Comparison of ENCODE assay signal across 9 cellular contexts in genomic region chr12:132356686-132357622, GRCh38. TPM values are rescaled to one million over a fixed set of nuclear protein-coding genes. Genes with fewer than 3 reads are reported as not detected.
DNase-seq lines count a peak whose midpoint lies in the region; ATAC-seq, FAIRE-seq and TF ChIP-seq lines count a peak whose summit lies in the region.
"Had no signal": no experiment of that assay in that cellular context is flagged by ENCODE, and none has a peak within 500 bp of the region (broad histone marks: within the 10 kb centered on the region; RNA-seq: fewer than 3 reads in every experiment).

No MANE protein-coding gene starts in this region.

- H3K4me3 Mint-ChIP-seq in GM23338 = no peak overlapping the region
- no peak overlapping the region for H3K4me3 Mint-ChIP-seq in activated T-helper 2 cell treated with anti-CD3 and anti-CD28 coated beads, Interferon-gamma antibody, Interleukin-2, Interleukin-4, amounts not matched to agents 10 μg/mL and 5 μg/mL and 100 μg/mL, durations not matched to agents 14 hours and 24 hours and 36 hours (ENCODE audit: low read depth)

- H3K27ac Mint-ChIP-seq in GM23338 = no peak overlapping the region
- H3K27ac Mint-ChIP-seq in activated T-helper 2 cell treated with anti-CD3 and anti-CD28 coated beads, Interferon-gamma antibody, Interleukin-2, Interleukin-4, amounts not matched to agents 10 μg/mL and 5 μg/mL and 100 μg/mL, durations not matched to agents 14 hours and 24 hours and 36 hours = no peak overlapping the region

- TF ChIP-seq POLR2A in GM12892 (IDR thresholded peaks at IDR 0.05; ENCODE audit: low read depth, low read length) = no peak

- H3K4me1 Mint-ChIP-seq in GM23338 = peaks cover 12% of the 10 kb centered on the region; the same call in 2 of the 3 replicates
- no peaks in the 10 kb centered on the region for H3K4me1 Mint-ChIP-seq in activated T-helper 2 cell treated with anti-CD3 and anti-CD28 coated beads, Interferon-gamma antibody, Interleukin-2, Interleukin-4, amounts not matched to agents 10 μg/mL and 5 μg/mL and 100 μg/mL, durations not matched to agents 14 hours and 24 hours and 36 hours (ENCODE audit: low read depth)

- no peaks in the 10 kb centered on the region for H3F3A ChIP-seq in GM23338 (replicated peaks; ENCODE audit: low read depth)

- no peak overlapping the region for H3K4me3 ChIP-seq in GM23338
- H3K4me3 ChIP-seq in epithelial cell of esophagus (ENCODE audit: low read length) = no peak overlapping the region
- H3K4me3 ChIP-seq: thoracic aorta had no signal

- no peak overlapping the region for H3K4me2 ChIP-seq in GM23338

- FAIRE-seq in GM12892 (lab: Jason Lieb, UNC) = no peak

- no peak overlapping the region for H2AFZ ChIP-seq in GM23338

- no peaks in the 10 kb centered on the region for H3K9me2 ChIP-seq in GM23338 (ENCODE audit: insufficient read depth)

- H3K27me3 ChIP-seq in GM23338 (ENCODE audit: insufficient read depth) = no peaks in the 10 kb centered on the region

- peak; percentile 68 for ATAC-seq in GM23338

- intact Hi-C loops in posterior cingulate gyrus (cut with DNase I) = loop anchor here (2.0 kb wide), 1 partner anchor 46 kb away; no protein-coding TSS in a partner anchor
- intact Hi-C loops in activated T-helper 2 cell treated with anti-CD3 and anti-CD28 coated beads, Interferon-gamma antibody, Interleukin-2, Interleukin-4, amounts not matched to agents 10 μg/mL and 5 μg/mL and 100 μg/mL, durations not matched to agents 14 hours and 24 hours and 36 hours (cut with micrococcal nuclease) = no loop called here

- TF ChIP-seq CTCF in GM23338 (conservative IDR thresholded peaks at IDR 0.05; ENCODE audit: low read depth in 2 of 2) (no peak), epithelial cell of esophagus (IDR thresholded peaks at IDR 0.05; ENCODE audit: insufficient read depth, low read depth, low read length, missing control alignments) (no peak)

- H3K9me3 Mint-ChIP-seq in GM23338 = peaks cover 16% of the 10 kb centered on the region
- H3K9me3 Mint-ChIP-seq in activated T-helper 2 cell treated with anti-CD3 and anti-CD28 coated beads, Interferon-gamma antibody, Interleukin-2, Interleukin-4, amounts not matched to agents 10 μg/mL and 5 μg/mL and 100 μg/mL, durations not matched to agents 14 hours and 24 hours and 36 hours = peaks cover 5% of the 10 kb centered on the region

- H3K27me3 Mint-ChIP-seq in GM23338 (ENCODE audit: insufficient read depth, low read depth, poor library complexity) = peaks cover 27% of the 10 kb centered on the region
- H3K27me3 Mint-ChIP-seq in activated T-helper 2 cell treated with anti-CD3 and anti-CD28 coated beads, Interferon-gamma antibody, Interleukin-2, Interleukin-4, amounts not matched to agents 10 μg/mL and 5 μg/mL and 100 μg/mL, durations not matched to agents 14 hours and 24 hours and 36 hours (ENCODE audit: low read depth) = no peaks in the 10 kb centered on the region

- peaks cover 6% of the 10 kb centered on the region; the same call in 2 of the 3 replicates for H3K36me3 Mint-ChIP-seq in GM23338 (ENCODE audit: low read depth)
- peaks cover 3% of the 10 kb centered on the region for H3K36me3 Mint-ChIP-seq in activated T-helper 2 cell treated with anti-CD3 and anti-CD28 coated beads, Interferon-gamma antibody, Interleukin-2, Interleukin-4, amounts not matched to agents 10 μg/mL and 5 μg/mL and 100 μg/mL, durations not matched to agents 14 hours and 24 hours and 36 hours (ENCODE audit: low read depth)

- no peaks in the 10 kb centered on the region for H3K79me2 ChIP-seq in GM23338 (replicated peaks; ENCODE audit: insufficient read depth)

- DNase-seq in GM23338 (ENCODE audit: low spot score) (no peak), NCI-H82 treated with DMSO at 0.1 percent for 48 hours (lab: John Stamatoyannopoulos, UW; ENCODE audit: unreplicated experiment) (peak; percentile 55), epithelial cell of esophagus (ENCODE audit: low read depth) (peak; percentile 4), posterior cingulate gyrus (peak in 9 of 10 donors; percentile 28 to 96 (median 84)), NCI-H774 (lab: John Stamatoyannopoulos, UW) (no peak), GM12892 (ENCODE audit: insufficient read length) (no peak)
- DNase-seq in activated T-helper 2 cell treated with anti-CD3 and anti-CD28 coated beads, Interferon-gamma antibody, Interleukin-2, Interleukin-4, amounts not matched to agents 10 μg/mL and 5 μg/mL and 100 μg/mL, durations not matched to agents 14 hours and 24 hours and 36 hours (ENCODE audit: low spot score) = no peak
- no peak for DNase-seq in stimulated activated CD8-positive, alpha-beta memory T cell treated with anti-CD3 and anti-CD28 coated beads, Interleukin-4, amount 100 ng/mL, for 48 hours

- no peak overlapping the region for H3K27ac ChIP-seq in GM23338 (ENCODE audit: low read depth)
- H3K27ac ChIP-seq: thoracic aorta had no signal

- H4K20me1 ChIP-seq in GM23338 (replicated peaks; ENCODE audit: insufficient read depth) = no peaks in the 10 kb centered on the region; the same call in 1 of the 2 replicates

- no peaks in the 10 kb centered on the region for H3K4me1 ChIP-seq in GM23338 (ENCODE audit: insufficient read depth)

- H3K36me3 ChIP-seq in GM23338 (ENCODE audit: insufficient read depth) = no peaks in the 10 kb centered on the region
- H3K36me3 ChIP-seq: thoracic aorta had no signal

TF ChIP-seq in GM23338, 12 proteins besides CTCF, POLR2A, EP300 and RAD21:
- TF ChIP-seq, protein P1, sequence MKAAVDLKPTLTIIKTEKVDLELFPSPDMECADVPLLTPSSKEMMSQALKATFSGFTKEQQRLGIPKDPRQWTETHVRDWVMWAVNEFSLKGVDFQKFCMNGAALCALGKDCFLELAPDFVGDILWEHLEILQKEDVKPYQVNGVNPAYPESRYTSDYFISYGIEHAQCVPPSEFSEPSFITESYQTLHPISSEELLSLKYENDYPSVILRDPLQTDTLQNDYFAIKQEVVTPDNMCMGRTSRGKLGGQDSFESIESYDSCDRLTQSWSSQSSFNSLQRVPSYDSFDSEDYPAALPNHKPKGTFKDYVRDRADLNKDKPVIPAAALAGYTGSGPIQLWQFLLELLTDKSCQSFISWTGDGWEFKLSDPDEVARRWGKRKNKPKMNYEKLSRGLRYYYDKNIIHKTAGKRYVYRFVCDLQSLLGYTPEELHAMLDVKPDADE (IDR thresholded peaks at IDR 0.05) = no peak
- TF ChIP-seq CREB1 (CRISPR knock-in tag; IDR thresholded peaks at IDR 0.05; ENCODE audit: low read depth) (no peak), REST (IDR thresholded peaks at IDR 0.05; ENCODE audit: unreplicated experiment) (no peak), POLR2AphosphoS5 (IDR thresholded peaks at IDR 0.05; ENCODE audit: low read depth) (no peak), STAT1 (IDR thresholded peaks at IDR 0.05; ENCODE audit: unreplicated experiment) (no peak)
TF ChIP-seq in GM23338: peak in this region for 0.

RNA-seq across cellular contexts. Expression of gene GALNT9, which starts 27.6 kb away (rescaled TPM):
- total RNA-seq in GM23338 (2014; rRNA removed; shearing (Covaris generic)) = 2.5 TPM in 2 replicates
- 0.81 and 0.90 TPM in 2 replicates for polyA plus RNA-seq in GM23338 (2016; fragmentation: Nextera tagmentation; extraction: Ambion mirVana)
- total RNA-seq in activated T-helper 2 cell treated with anti-CD3 and anti-CD28 coated beads, Interferon-gamma antibody, Interleukin-2, Interleukin-4, amounts not matched to agents 10 μg/mL and 5 μg/mL and 100 μg/mL, durations not matched to agents 14 hours and 24 hours and 36 hours = not detected in 2 replicates
- not detected for polyA plus RNA-seq in GM12892 (2012; ENCODE audit: missing spikeins)

Comparison
In these comparisons a context has a peak if more than half of its experiments do, and no peak if none do; other contexts are left out.
1. DNase-seq: peak in NCI-H82 treated with DMSO at 0.1 percent for 48 hours (single experiment), epithelial cell of esophagus (single experiment) and posterior cingulate gyrus (9 of 10); none in GM23338 (single experiment), activated T-helper 2 cell treated with anti-CD3 and anti-CD28 coated beads, Interferon-gamma antibody, Interleukin-2, Interleukin-4, amounts not matched to agents 10 μg/mL and 5 μg/mL and 100 μg/mL, durations not matched to agents 14 hours and 24 hours and 36 hours (single experiment), stimulated activated CD8-positive, alpha-beta memory T cell treated with anti-CD3 and anti-CD28 coated beads, Interleukin-4, amount 100 ng/mL, for 48 hours (single experiment), NCI-H774 (single experiment) and GM12892 (single experiment).